In the genomic region with DNA sequence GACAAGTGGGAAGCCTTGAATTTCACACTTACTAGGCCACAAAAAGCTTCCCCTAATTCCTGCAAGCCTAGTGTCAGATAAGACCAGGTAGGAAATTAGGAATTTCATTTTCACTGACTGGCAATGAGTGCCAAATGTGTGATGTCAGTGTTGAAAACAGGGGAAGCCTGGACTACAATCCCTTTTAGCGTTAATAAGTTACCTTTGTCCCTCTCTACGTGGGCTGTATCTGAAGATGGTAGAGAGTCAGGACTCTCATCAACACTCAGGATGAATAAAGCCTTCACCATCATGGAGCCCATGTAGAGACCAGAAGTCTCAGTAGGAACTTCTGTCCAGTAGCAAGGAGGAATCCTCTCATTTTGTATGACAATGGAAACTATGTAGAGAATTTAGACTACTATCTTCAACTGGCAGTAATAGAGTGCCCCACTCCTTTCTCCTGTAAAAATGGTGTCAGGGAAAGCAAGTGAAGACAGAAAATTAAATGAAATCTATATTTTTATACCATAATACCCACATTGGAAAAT, we compare ENCODE assay signal across 17 cellular contexts.
"Had no signal": no experiment of that assay in that cellular context is flagged by ENCODE, and none has a peak within 500 bp of the region (broad histone marks: within the 10 kb centered on the region; RNA-seq: fewer than 3 reads in every experiment).

No MANE protein-coding gene starts in this region.

- ATAC-seq: heart left ventricle; mucosa of descending colon; naive thymus-derived CD8-positive, alpha-beta T cell; right cardiac atrium had no signal

- H3K36me3 ChIP-seq: heart left ventricle, ovary, stomach had no signal

- H3K27me3 Mint-ChIP-seq: naive thymus-derived CD8-positive, alpha-beta T cell had no signal

- H3K27ac ChIP-seq: coronary artery, heart left ventricle, ovary, stomach had no signal

- H3K4me3 ChIP-seq: coronary artery, heart left ventricle, mucosa of descending colon, ovary, stomach had no signal

- H3K4me1 Mint-ChIP-seq: naive thymus-derived CD8-positive, alpha-beta T cell had no signal

- FAIRE-seq: small intestine had no signal

- H3K27me3 ChIP-seq: heart left ventricle, ovary, stomach had no signal

- H3K4me1 ChIP-seq: heart left ventricle, stomach had no signal

- H3K4me3 Mint-ChIP-seq: naive thymus-derived CD8-positive, alpha-beta T cell had no signal

- DNase-seq: effector CD4-positive, alpha-beta T cell; foreskin melanocyte; heart left ventricle; hippocampal formation; kidney glomerular epithelial cell; mucosa of descending colon; naive thymus-derived CD8-positive, alpha-beta T cell; nucleus accumbens; ovary; right cardiac atrium; small intestine; stimulated activated CD4-positive, alpha-beta T cell treated with anti-CD3 and anti-CD28 coated beads, Interleukin-12 subunit alpha, Interleukin-12 subunit beta, amount 100 ng/mL, for 4 hours; stimulated activated naive CD4-positive, alpha-beta T cell; stomach; substantia nigra; trophoblast cell had no signal

- H3K27ac Mint-ChIP-seq: naive thymus-derived CD8-positive, alpha-beta T cell had no signal

- H3K36me3 Mint-ChIP-seq: naive thymus-derived CD8-positive, alpha-beta T cell had no signal

- H3K9me3 ChIP-seq: heart left ventricle, mucosa of descending colon, ovary, stomach had no signal
